Comparison of ENCODE assay signal across 17 cellular contexts in the genomic region with DNA sequence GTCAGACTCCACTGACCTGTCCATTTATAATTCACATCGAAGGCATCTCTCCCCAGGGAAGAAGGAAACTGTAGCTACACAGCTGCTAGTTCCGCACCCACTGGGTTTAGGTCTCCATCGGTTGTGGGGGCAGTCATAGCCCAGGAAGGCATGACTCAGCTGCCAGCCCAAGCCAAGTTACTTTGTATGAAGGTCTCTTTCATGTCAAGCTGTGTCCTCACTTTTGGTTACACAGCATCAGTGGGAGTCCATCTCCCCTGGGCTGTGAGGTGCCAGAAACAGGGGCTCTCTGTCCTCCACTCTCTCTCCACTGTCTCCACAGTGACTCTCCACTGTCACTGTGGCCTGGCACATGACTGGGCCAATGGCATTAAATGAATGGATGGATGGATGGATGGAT.
A peak's percentile ranks its signal among the peaks of the same experiment; 100 is the strongest.
DNase-seq lines count a peak whose midpoint lies in the region; ATAC-seq and TF ChIP-seq lines count a peak whose summit lies in the region.
"Had no signal": no experiment of that assay in that cellular context is flagged by ENCODE, and none has a peak within 500 bp of the region (broad histone marks: within the 10 kb centered on the region; RNA-seq: fewer than 3 reads in every experiment).

No MANE protein-coding gene starts in this region.

- H3K27me3 Mint-ChIP-seq in activated CD4-positive, alpha-beta T cell treated with anti-CD3 and anti-CD28 coated beads, Interleukin-2, amount 10 ng/mL, durations not matched to agents 24 days and 14 days, result no peaks in the 10 kb centered on the region

- intact Hi-C loops in activated CD4-positive, alpha-beta T cell treated with anti-CD3 and anti-CD28 coated beads, Interleukin-2, amount 10 ng/mL, durations not matched to agents 24 days and 14 days (cut with micrococcal nuclease), result no loop called here
- intact Hi-C loops in Right ventricle myocardium superior (cut with DNase I) (no loop called here), mucosa of descending colon (cut with DNase I, micrococcal nuclease) (no loop called here)

- H3K4me1 ChIP-seq in right atrium auricular region (no peaks in the 10 kb centered on the region), mucosa of descending colon (ENCODE audit: low read depth) (no peaks in the 10 kb centered on the region)
- H3K4me1 ChIP-seq: A549, HAP-1 had no signal

- no peaks in the 10 kb centered on the region for H3K36me3 Mint-ChIP-seq in activated CD4-positive, alpha-beta T cell treated with anti-CD3 and anti-CD28 coated beads, Interleukin-2, amount 10 ng/mL, durations not matched to agents 24 days and 14 days (ENCODE audit: low read depth)

- no peak overlapping the region for H3K4me3 Mint-ChIP-seq in activated CD4-positive, alpha-beta T cell treated with anti-CD3 and anti-CD28 coated beads, Interleukin-2, amount 10 ng/mL, durations not matched to agents 24 days and 14 days
- H3K4me3 Mint-ChIP-seq: CD4-positive, alpha-beta T cell had no signal

- no peak for ATAC-seq in Right ventricle myocardium superior (ENCODE audit: poor library complexity)
- no peak for ATAC-seq in left lobe of liver
- no peak for ATAC-seq in mucosa of descending colon
- ATAC-seq: A549, GM12878 had no signal

- H3K36me3 ChIP-seq in right atrium auricular region, result no peaks in the 10 kb centered on the region
- H3K36me3 ChIP-seq in mucosa of descending colon (ENCODE audit: low read depth), result no peaks in the 10 kb centered on the region
- H3K36me3 ChIP-seq: HAP-1 had no signal

- no peaks in the 10 kb centered on the region for H3K27me3 ChIP-seq in right atrium auricular region

- H3K4me1 Mint-ChIP-seq in activated CD4-positive, alpha-beta T cell treated with anti-CD3 and anti-CD28 coated beads, Interleukin-2, amount 10 ng/mL, durations not matched to agents 24 days and 14 days, result no peaks in the 10 kb centered on the region

- TF ChIP-seq CTCF in right atrium auricular region (IDR thresholded peaks at IDR 0.05) (no peak), mucosa of descending colon (IDR thresholded peaks at IDR 0.05) (no peak)

- H3K4me3 ChIP-seq in right atrium auricular region, result no peak overlapping the region
- H3K4me3 ChIP-seq in mucosa of descending colon, result no peak overlapping the region
- H3K4me3 ChIP-seq: A549, GM12878, HAP-1 had no signal

- no peaks in the 10 kb centered on the region for H3K9me3 Mint-ChIP-seq in activated CD4-positive, alpha-beta T cell treated with anti-CD3 and anti-CD28 coated beads, Interleukin-2, amount 10 ng/mL, durations not matched to agents 24 days and 14 days
- H3K9me3 Mint-ChIP-seq: CD4-positive, alpha-beta T cell had no signal

- no peak overlapping the region for H3K27ac ChIP-seq in right atrium auricular region
- H3K27ac ChIP-seq: 22Rv1, A549, C4-2B, HL-60 had no signal

- DNase-seq in activated CD4-positive, alpha-beta T cell treated with anti-CD3 and anti-CD28 coated beads, Interleukin-2, amount 10 ng/mL, durations not matched to agents 24 days and 14 days, result peak; percentile 29
- DNase-seq in activated CD4-positive, alpha-beta T cell treated with anti-CD3 and anti-CD28 coated beads for 48 hours, result no peak
- DNase-seq in right atrium auricular region (ENCODE audit: low spot score) (peak; percentile 11), Right ventricle myocardium superior (no peak), left lobe of liver (ENCODE audit: low spot score) (peak; percentile 7), NCI-H2081 treated with DMSO at 0.1 percent for 48 hours (lab: John Stamatoyannopoulos, UW) (no peak), GDM1 (lab: John Stamatoyannopoulos, UW) (no peak), mucosa of descending colon (no peak)
- DNase-seq: AML-193; CD4-positive, alpha-beta T cell; DMS79 treated with DMSO at 0.1 percent for 48 hours had no signal

- no peaks in the 10 kb centered on the region for H3K9me3 ChIP-seq in right atrium auricular region
- no peaks in the 10 kb centered on the region for H3K9me3 ChIP-seq in mucosa of descending colon
- H3K9me3 ChIP-seq: A549, HAP-1 had no signal

- no peak overlapping the region for H3K27ac Mint-ChIP-seq in activated CD4-positive, alpha-beta T cell treated with anti-CD3 and anti-CD28 coated beads, Interleukin-2, amount 10 ng/mL, durations not matched to agents 24 days and 14 days
- H3K27ac Mint-ChIP-seq: CD4-positive, alpha-beta T cell had no signal

Comparison
In these comparisons a context has a peak if more than half of its experiments do, and no peak if none do; other contexts are left out.
1. DNase-seq: peak in activated CD4-positive, alpha-beta T cell treated with anti-CD3 and anti-CD28 coated beads, Interleukin-2, amount 10 ng/mL, durations not matched to agents 24 days and 14 days (single experiment), right atrium auricular region (single experiment) and left lobe of liver (single experiment); none in activated CD4-positive, alpha-beta T cell treated with anti-CD3 and anti-CD28 coated beads for 48 hours (single experiment), Right ventricle myocardium superior (single experiment), NCI-H2081 treated with DMSO at 0.1 percent for 48 hours (single experiment), GDM1 (single experiment) and mucosa of descending colon (0 of 3).